In the genomic region with DNA sequence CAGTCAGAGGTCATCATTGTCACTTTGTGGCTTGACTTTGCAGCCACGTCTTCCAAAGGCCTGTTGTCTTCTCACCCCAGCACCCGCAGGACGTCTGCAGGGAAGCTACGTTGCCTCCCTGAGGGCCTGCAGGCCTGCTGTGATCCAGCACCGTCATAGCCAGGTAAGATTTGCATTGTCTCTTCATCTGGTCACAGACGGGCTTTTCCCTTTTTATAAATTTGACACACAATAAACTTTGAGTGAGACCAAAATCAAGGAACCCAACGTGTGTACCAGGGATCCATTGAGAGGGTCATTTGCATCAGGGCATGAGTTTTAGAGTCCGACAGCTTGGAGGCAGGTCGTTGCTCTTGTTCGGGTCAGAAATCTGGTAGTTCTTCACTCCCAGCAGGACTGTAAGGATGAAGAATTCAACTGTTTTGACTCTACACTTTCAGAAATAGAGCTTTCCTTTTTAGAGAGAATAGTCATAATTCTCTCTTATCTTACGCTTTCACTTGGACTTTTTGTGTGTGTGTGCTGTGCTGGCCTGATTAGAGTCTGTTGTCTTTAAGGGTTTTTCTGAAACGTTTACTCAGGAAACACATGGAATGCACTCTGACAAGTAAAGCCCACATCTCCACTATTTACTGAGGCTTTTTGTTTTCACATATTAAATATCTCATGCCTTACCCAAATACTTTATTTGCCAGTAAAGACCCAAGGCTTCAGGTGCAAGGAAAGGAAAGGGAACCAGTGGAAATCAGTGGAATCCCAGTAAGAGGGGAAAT, we compare ENCODE assay signal across 8 cellular contexts.
DNase-seq lines count a peak whose midpoint lies in the region; ATAC-seq and TF ChIP-seq lines count a peak whose summit lies in the region.

No MANE protein-coding gene starts in this region.

- peak overlapping the region; percentile 65 for H3K27ac ChIP-seq in CD8-positive, alpha-beta T cell (ENCODE audit: low read depth, low read length)
- no peak overlapping the region for H3K27ac ChIP-seq in OCI-LY7 (ENCODE audit: low read depth, low read length, poor library complexity, severe bottlenecking)

- BruUV-seq in OCI-LY7 (replicated peaks; lab: Mats Ljungman, UMichigan): no TSS peak

- peaks cover 38% of the 10 kb centered on the region for H3K4me1 Mint-ChIP-seq in CD8-positive, alpha-beta T cell (ENCODE audit: low read depth)

- peak overlapping the region; percentile 21; the same call in 1 of the 2 replicates for H2AFZ ChIP-seq in OCI-LY7 (ENCODE audit: low read length)

- H3K36me3 ChIP-seq in CD8-positive, alpha-beta T cell (ENCODE audit: insufficient read depth, low read length): no peaks in the 10 kb centered on the region
- H3K36me3 ChIP-seq in OCI-LY7 (ENCODE audit: insufficient read depth, low read length): no peaks in the 10 kb centered on the region

- no peak for TF ChIP-seq CTCF in CD8-positive, alpha-beta T cell (IDR thresholded peaks at IDR 0.05)
- TF ChIP-seq CTCF in OCI-LY7 (conservative IDR thresholded peaks at IDR 0.05; ENCODE audit: low read length): no peak

- no peak overlapping the region for H3K4me2 ChIP-seq in OCI-LY7 (ENCODE audit: low read length)

- CTCF ChIA-PET in CD8-positive, alpha-beta T cell (lab: Charles Lee): interaction anchor here (1.0 to 1.1 kb wide), 2 partner anchors 9 to 12 kb away, joined by 3 to 4 read pairs; no protein-coding TSS in a partner anchor
- CTCF ChIA-PET in OCI-LY7 (lab: Charles Lee; ENCODE audit: unreplicated experiment): no interaction called here

- peaks cover 15% of the 10 kb centered on the region for H3K9me3 Mint-ChIP-seq in CD8-positive, alpha-beta T cell

- peak overlapping the region; percentile 98 for H3K27ac Mint-ChIP-seq in CD8-positive, alpha-beta T cell

- peaks cover 4% of the 10 kb centered on the region for H3K9me3 ChIP-seq in CD8-positive, alpha-beta T cell (ENCODE audit: low read length)
- no peaks in the 10 kb centered on the region for H3K9me3 ChIP-seq in OCI-LY7 (ENCODE audit: low read length)

- no peaks in the 10 kb centered on the region for H3K27me3 ChIP-seq in CD8-positive, alpha-beta T cell (ENCODE audit: insufficient read depth, low read length)

- no peaks in the 10 kb centered on the region for H3K79me2 ChIP-seq in OCI-LY7 (ENCODE audit: insufficient read depth, low read depth, low read length)

- peaks cover 26% of the 10 kb centered on the region for H3K4me1 ChIP-seq in CD8-positive, alpha-beta T cell (ENCODE audit: insufficient read depth, low read length)
- no peaks in the 10 kb centered on the region for H3K4me1 ChIP-seq in OCI-LY7 (ENCODE audit: insufficient read depth, low read length, poor library complexity, severe bottlenecking)

- no peaks in the 10 kb centered on the region for H3K27me3 Mint-ChIP-seq in CD8-positive, alpha-beta T cell (ENCODE audit: low read depth)

- no peak overlapping the region for H3K4me3 ChIP-seq in CD8-positive, alpha-beta T cell (ENCODE audit: low read depth, low read length)
- no peak overlapping the region for H3K4me3 ChIP-seq in OCI-LY7 (ENCODE audit: low read depth, low read length, poor library complexity, severe bottlenecking)

- H3K4me3 Mint-ChIP-seq in CD8-positive, alpha-beta T cell: peak overlapping the region; percentile 71

- H4K20me1 ChIP-seq in OCI-LY7 (ENCODE audit: insufficient read depth, low read length): no peaks in the 10 kb centered on the region

- POLR2A ChIA-PET in CD8-positive, alpha-beta T cell (lab: Charles Lee): interaction anchor here (0.6 to 1.3 kb wide), 6 partner anchors 10 to 177 kb away, joined by 3 to 6 read pairs (median 4); a partner anchor contains a TSS
- POLR2A ChIA-PET in OCI-LY7 (lab: Charles Lee): interaction anchor here (0.7 kb wide), 1 partner anchor 196 kb away, joined by 4 read pairs; no protein-coding TSS in a partner anchor

- intact Hi-C loops in CD8-positive, alpha-beta T cell (cut with DNase I, micrococcal nuclease): loop anchor here (2.0 to 5.0 kb wide), 4 partner anchors 14 to 176 kb away; a partner anchor contains a TSS
- intact Hi-C loops in OCI-LY7 (cut with micrococcal nuclease; ENCODE audit: unreplicated experiment): no loop called here

- DNase-seq in CD8-positive, alpha-beta T cell: peak in 5 of 7 experiments; percentile 24 to 71 (median 50)
- DNase-seq in OCI-LY7 (ENCODE audit: low spot score) (no peak), ureter (ENCODE audit: low spot score) (no peak), glomerular visceral epithelial cell (ENCODE audit: extremely low spot score) (no peak), NCI-H2227 (lab: John Stamatoyannopoulos, UW; ENCODE audit: unreplicated experiment) (no peak)
- DNase-seq in central memory CD4-positive, alpha-beta T cell: peak; percentile 70
- DNase-seq in stimulated activated naive CD8-positive, alpha-beta T cell treated with anti-CD3 and anti-CD28 coated beads, Interleukin-15, Interleukin-2, amounts not matched to agents 100 U/mL and 50 U/mL, for 24 hours: peak; percentile 71

- peak; percentile 76 for ATAC-seq in CD8-positive, alpha-beta T cell
- peak; percentile 59 for ATAC-seq in GM21526 (IDR thresholded peaks at IDR 0.05; ENCODE audit: low FRiP score, unreplicated experiment)
- ATAC-seq in stimulated activated naive CD8-positive, alpha-beta T cell treated with anti-CD3 and anti-CD28 coated beads, Interleukin-15, Interleukin-2, amounts not matched to agents 100 U/mL and 50 U/mL, for 24 hours: peak; percentile 88

- no peaks in the 10 kb centered on the region for H3K9me2 ChIP-seq in OCI-LY7 (ENCODE audit: insufficient read depth, low read length)

- peaks cover 23% of the 10 kb centered on the region for H3K36me3 Mint-ChIP-seq in CD8-positive, alpha-beta T cell

Comparison
In these comparisons a context has a peak if more than half of its experiments do, and no peak if none do; other contexts are left out.
1. DNase-seq: peak in CD8-positive, alpha-beta T cell (5 of 7), central memory CD4-positive, alpha-beta T cell (single experiment) and stimulated activated naive CD8-positive, alpha-beta T cell treated with anti-CD3 and anti-CD28 coated beads, Interleukin-15, Interleukin-2, amounts not matched to agents 100 U/mL and 50 U/mL, for 24 hours (single experiment); none in OCI-LY7 (single experiment), ureter (single experiment), glomerular visceral epithelial cell (single experiment) and NCI-H2227 (single experiment).
2. Peak in every context shown above with its lines, with median percentiles within 50 percentile points of each other: ATAC-seq.